Comparison of ENCODE assay signal across 35 cellular contexts in genomic region chr10:130255777-130256176, GRCh38.
"Had no signal": no experiment of that assay in that cellular context is flagged by ENCODE, and none has a peak within 500 bp of the region (broad histone marks: within the 10 kb centered on the region; RNA-seq: fewer than 3 reads in every experiment).

No MANE protein-coding gene starts in this region.

- H3K4me1 ChIP-seq: adrenal gland, body of pancreas, breast epithelium had no signal

- H3K36me3 ChIP-seq: adrenal gland, brain microvascular endothelial cell, breast epithelium had no signal

- ATAC-seq: activated CD8-positive, alpha-beta T cell treated with anti-CD3 and anti-CD28 coated beads for 36 hours; activated naive CD4-positive, alpha-beta T cell treated with anti-CD3 and anti-CD28 coated beads, Interleukin-2, amount 50 U/mL, for 72 hours; activated T-cell treated with anti-CD3 and anti-CD28 coated beads, Interleukin-2, amount 50 U/mL, for 4 hours; activated T-cell treated with anti-CD3 and anti-CD28 coated beads, Interleukin-2, amount 50 U/mL, for 72 hours; activated T-helper 17 cell treated with anti-CD3 and anti-CD28 coated beads, Interleukin-2, amount 50 U/mL, for 72 hours; body of pancreas had no signal

- H3K4me3 ChIP-seq: adrenal gland, body of pancreas, breast epithelium had no signal

- H3K4me1 Mint-ChIP-seq: activated B cell treated with CpG ODN at 0.5 μM for 24 hours; activated CD4-positive, alpha-beta T cell treated with anti-CD3 and anti-CD28 coated beads, Interleukin-2, amount 10 ng/mL, durations not matched to agents 24 days and 14 days; activated naive CD8-positive, alpha-beta T cell treated with anti-CD3 and anti-CD28 coated beads for 36 hours; activated T-helper 17 cell treated with anti-CD3 and anti-CD28 coated beads, Interleukin-2, amount 50 U/mL, for 72 hours had no signal

- H3K36me3 Mint-ChIP-seq: activated CD4-positive, alpha-beta memory T cell treated with anti-CD3 and anti-CD28 coated beads for 36 hours; activated naive CD4-positive, alpha-beta T cell treated with anti-CD3 and anti-CD28 coated beads, Interleukin-2, amount 50 U/mL, for 72 hours; activated naive CD8-positive, alpha-beta T cell treated with anti-CD3 and anti-CD28 coated beads for 36 hours had no signal

- H3K27ac ChIP-seq: adrenal gland, body of pancreas, brain microvascular endothelial cell, breast epithelium, VCaP had no signal

- H3K9me3 Mint-ChIP-seq: activated B cell treated with CpG ODN at 0.5 μM for 24 hours; activated CD4-positive, alpha-beta memory T cell treated with anti-CD3 and anti-CD28 coated beads for 36 hours; activated CD4-positive, alpha-beta T cell treated with anti-CD3 and anti-CD28 coated beads, Interleukin-2, amount 10 ng/mL, durations not matched to agents 24 days and 14 days; activated CD8-positive, alpha-beta T cell treated with anti-CD3 and anti-CD28 coated beads for 36 hours; activated naive CD4-positive, alpha-beta T cell treated with anti-CD3 and anti-CD28 coated beads for 36 hours; activated naive CD4-positive, alpha-beta T cell treated with anti-CD3 and anti-CD28 coated beads, Interleukin-2, amount 50 U/mL, for 72 hours; activated naive CD8-positive, alpha-beta T cell treated with anti-CD3 and anti-CD28 coated beads for 36 hours; activated T-cell treated with anti-CD3 and anti-CD28 coated beads, Interleukin-2, amount 50 U/mL, for 4 hours; activated T-cell treated with anti-CD3 and anti-CD28 coated beads, Interleukin-2, amount 50 U/mL, for 72 hours; activated T-helper 1 cell treated with anti-CD3 and anti-CD28 coated beads, Interleukin-12 subunit alpha, Interleukin-12 subunit beta, Interleukin-2, Interleukin-4 antibody, amounts not matched to agents 30 ng/mL and 10 ng/mL and 1 ng/mL, durations not matched to agents 14 hours and 24 hours and 36 hours; activated T-helper 17 cell treated with anti-CD3 and anti-CD28 coated beads, Interleukin-2, amount 50 U/mL, for 72 hours; T-helper 1 cell treated with Interleukin-12 subunit alpha and Interleukin-12 subunit beta and Interleukin-4 antibody, amounts not matched to agents 30 μg/mL and 1 μg/mL, for 36 hours; T-helper 2 cell treated with Interferon-gamma antibody and Interleukin-4, amounts not matched to agents 5 μg/mL and 100 μg/mL, for 36 hours had no signal

- H3K4me3 Mint-ChIP-seq: activated B cell treated with CpG ODN at 0.5 μM for 24 hours; activated CD4-positive, alpha-beta memory T cell treated with anti-CD3 and anti-CD28 coated beads for 36 hours; activated CD4-positive, alpha-beta T cell treated with anti-CD3 and anti-CD28 coated beads, Interleukin-2, amount 10 ng/mL, durations not matched to agents 24 days and 14 days; activated CD8-positive, alpha-beta T cell treated with anti-CD3 and anti-CD28 coated beads for 36 hours; activated naive CD4-positive, alpha-beta T cell treated with anti-CD3 and anti-CD28 coated beads for 36 hours; activated naive CD8-positive, alpha-beta T cell treated with anti-CD3 and anti-CD28 coated beads for 36 hours; activated T-cell treated with anti-CD3 and anti-CD28 coated beads, Interleukin-2, amount 50 U/mL, for 4 hours; activated T-cell treated with anti-CD3 and anti-CD28 coated beads, Interleukin-2, amount 50 U/mL, for 72 hours; activated T-helper 1 cell treated with anti-CD3 and anti-CD28 coated beads, Interleukin-12 subunit alpha, Interleukin-12 subunit beta, Interleukin-2, Interleukin-4 antibody, amounts not matched to agents 30 ng/mL and 10 ng/mL and 1 ng/mL, durations not matched to agents 14 hours and 24 hours and 36 hours; activated T-helper 17 cell treated with anti-CD3 and anti-CD28 coated beads, Interleukin-2, amount 50 U/mL, for 72 hours; T-helper 1 cell treated with Interleukin-12 subunit alpha and Interleukin-12 subunit beta and Interleukin-4 antibody, amounts not matched to agents 30 μg/mL and 1 μg/mL, for 36 hours; T-helper 2 cell treated with Interferon-gamma antibody and Interleukin-4, amounts not matched to agents 5 μg/mL and 100 μg/mL, for 36 hours had no signal

- H3K27ac Mint-ChIP-seq: activated B cell treated with CpG ODN at 0.5 μM for 24 hours; activated CD4-positive, alpha-beta memory T cell treated with anti-CD3 and anti-CD28 coated beads for 36 hours; activated CD4-positive, alpha-beta T cell treated with anti-CD3 and anti-CD28 coated beads, Interleukin-2, amount 10 ng/mL, durations not matched to agents 24 days and 14 days; activated CD8-positive, alpha-beta T cell treated with anti-CD3 and anti-CD28 coated beads for 36 hours; activated naive CD4-positive, alpha-beta T cell treated with anti-CD3 and anti-CD28 coated beads for 36 hours; activated naive CD4-positive, alpha-beta T cell treated with anti-CD3 and anti-CD28 coated beads, Interleukin-2, amount 50 U/mL, for 72 hours; activated naive CD8-positive, alpha-beta T cell treated with anti-CD3 and anti-CD28 coated beads for 36 hours; activated T-cell treated with anti-CD3 and anti-CD28 coated beads, Interleukin-2, amount 50 U/mL, for 72 hours; activated T-helper 1 cell treated with anti-CD3 and anti-CD28 coated beads, Interleukin-12 subunit alpha, Interleukin-12 subunit beta, Interleukin-2, Interleukin-4 antibody, amounts not matched to agents 30 ng/mL and 10 ng/mL and 1 ng/mL, durations not matched to agents 14 hours and 24 hours and 36 hours; activated T-helper 17 cell treated with anti-CD3 and anti-CD28 coated beads, Interleukin-2, amount 50 U/mL, for 72 hours; T-helper 1 cell treated with Interleukin-12 subunit alpha and Interleukin-12 subunit beta and Interleukin-4 antibody, amounts not matched to agents 30 μg/mL and 1 μg/mL, for 36 hours; T-helper 2 cell treated with Interferon-gamma antibody and Interleukin-4, amounts not matched to agents 5 μg/mL and 100 μg/mL, for 36 hours had no signal

- DNase-seq: activated B cell treated with CpG ODN at 0.5 μM for 24 hours; activated CD4-positive, alpha-beta memory T cell treated with anti-CD3 and anti-CD28 coated beads for 36 hours; activated CD4-positive, alpha-beta T cell treated with anti-CD3 and anti-CD28 coated beads for 4 hours; activated CD4-positive, alpha-beta T cell treated with anti-CD3 and anti-CD28 coated beads, Interleukin-2, amount 10 ng/mL, durations not matched to agents 24 days and 14 days; activated CD4-positive, alpha-beta T cell treated with anti-CD3 and anti-CD28 coated beads, Interleukin-2, amount 50 U/mL, for 1 hour; activated CD4-positive, alpha-beta T cell treated with anti-CD3 and anti-CD28 coated beads, Interleukin-2, amount 50 U/mL, for 4 hours; activated CD4-positive, CD25-positive, alpha-beta regulatory T cell treated with anti-CD3 and anti-CD28 coated beads, Interleukin-2, amount 50 U/mL, for 72 hours; activated CD8-positive, alpha-beta memory T cell treated with anti-CD3 and anti-CD28 coated beads, Interleukin-2, amount 50 U/mL, for 4 hours; activated CD8-positive, alpha-beta T cell treated with anti-CD3 and anti-CD28 coated beads for 36 hours; activated effector memory CD4-positive, alpha-beta T cell treated with anti-CD3 and anti-CD28 coated beads, Interleukin-2, amount 50 U/mL, for 16 hours; activated gamma-delta T cell treated with Interleukin-2 at 50 U/mL for 16 hours; activated naive CD4-positive, alpha-beta T cell; activated naive CD4-positive, alpha-beta T cell treated with anti-CD3 and anti-CD28 coated beads for 36 hours; activated naive CD4-positive, alpha-beta T cell treated with anti-CD3 and anti-CD28 coated beads, Interleukin-2, amount 50 U/mL, for 16 hours; activated naive CD8-positive, alpha-beta T cell treated with anti-CD3 and anti-CD28 coated beads for 36 hours; activated T-cell treated with anti-CD3 and anti-CD28 coated beads for 4 hours; activated T-cell treated with anti-CD3 and anti-CD28 coated beads, Interleukin-2, amount 50 U/mL, for 1 hour; activated T-cell treated with anti-CD3 and anti-CD28 coated beads, Interleukin-2, amount 50 U/mL, for 4 hours; activated T-cell treated with anti-CD3 and anti-CD28 coated beads, Interleukin-2, amount 50 U/mL, for 72 hours; amniotic stem cell; aorta; body of pancreas; brain microvascular endothelial cell; central memory CD4-positive, alpha-beta T cell; T-helper 1 cell; T-helper 2 cell; T-helper 9 cell had no signal

- H3K27me3 Mint-ChIP-seq: activated B cell treated with CpG ODN at 0.5 μM for 24 hours; activated CD4-positive, alpha-beta memory T cell treated with anti-CD3 and anti-CD28 coated beads for 36 hours; activated CD4-positive, alpha-beta T cell treated with anti-CD3 and anti-CD28 coated beads, Interleukin-2, amount 10 ng/mL, durations not matched to agents 24 days and 14 days; activated CD8-positive, alpha-beta T cell treated with anti-CD3 and anti-CD28 coated beads for 36 hours; activated naive CD8-positive, alpha-beta T cell treated with anti-CD3 and anti-CD28 coated beads for 36 hours; activated T-helper 17 cell treated with anti-CD3 and anti-CD28 coated beads, Interleukin-2, amount 50 U/mL, for 72 hours had no signal

- H3K27me3 ChIP-seq: adrenal gland, body of pancreas, brain microvascular endothelial cell, breast epithelium had no signal
